10 cellular contexts compared by ENCODE assay signal in genomic region chr3:58388550-58389061, GRCh38. TPM values are rescaled to one million over a fixed set of nuclear protein-coding genes. Genes with fewer than 3 reads are reported as not detected.
A peak's percentile ranks its signal among the peaks of the same experiment; 100 is the strongest.
DNase-seq lines count a peak whose midpoint lies in the region; ATAC-seq and TF ChIP-seq lines count a peak whose summit lies in the region.
"Had no signal": no experiment of that assay in that cellular context is flagged by ENCODE, and none has a peak within 500 bp of the region (broad histone marks: within the 10 kb centered on the region; RNA-seq: fewer than 3 reads in every experiment).

No MANE protein-coding gene starts in this region.

- H3K9me3 ChIP-seq in Karpas-422 (ENCODE audit: low read length): no peaks in the 10 kb centered on the region

- intact Hi-C loops in Calu3 (cut with micrococcal nuclease; ENCODE audit: unreplicated experiment): no loop called here

- H3K27me3 ChIP-seq in Karpas-422 (ENCODE audit: low read length): no peaks in the 10 kb centered on the region

- no peak for ATAC-seq in stimulated activated memory B cell treated with anti-CD40 and anti-IgM and Interleukin-4, amounts not matched to agents 10 μg/mL and 1 μg/mL and 100 μg/mL, for 72 hours
- no peak for ATAC-seq in HG03378 (IDR thresholded peaks at IDR 0.05; ENCODE audit: unreplicated experiment)
- no peak for ATAC-seq in GM18517 (IDR thresholded peaks at IDR 0.05; ENCODE audit: unreplicated experiment)

- H3K4me1 ChIP-seq in Karpas-422 (ENCODE audit: low read length): peaks cover 84% of the 10 kb centered on the region

- BruUV-seq in Calu3 (replicated peaks; lab: Mats Ljungman, UMichigan): no TSS peak

- H3K79me2 ChIP-seq in Karpas-422 (ENCODE audit: low read length): peaks cover 87% of the 10 kb centered on the region

- no peak overlapping the region for H3K4me3 Mint-ChIP-seq in stimulated activated memory B cell treated with anti-CD40 and anti-IgM and Interleukin-4, amounts not matched to agents 10 μg/mL and 1 μg/mL and 100 μg/mL, for 72 hours
- H3K4me3 Mint-ChIP-seq in Calu3 (ENCODE audit: low read depth, unreplicated experiment): no peak overlapping the region
- H3K4me3 Mint-ChIP-seq: activated naive CD8-positive, alpha-beta T cell had no signal

- no peak overlapping the region for H2AFZ ChIP-seq in Karpas-422 (ENCODE audit: low read length)

- peak overlapping the region; percentile 44 for H3K27ac Mint-ChIP-seq in stimulated activated memory B cell treated with anti-CD40 and anti-IgM and Interleukin-4, amounts not matched to agents 10 μg/mL and 1 μg/mL and 100 μg/mL, for 72 hours
- no peak overlapping the region for H3K27ac Mint-ChIP-seq in Calu3 (ENCODE audit: unreplicated experiment)

- H3K4me2 ChIP-seq in Karpas-422 (ENCODE audit: low read depth, low read length, poor library complexity, severe bottlenecking): peak overlapping the region; percentile 56

- in situ Hi-C loops in astrocyte of the spinal cord (cut with HindIII; ENCODE audit: low sequenced_read_pairs): no loop called here
- in situ Hi-C loops in ACHN (cut with HindIII; ENCODE audit: low pct_ligation_motif_present, low pct_unique_long_range_greater_than_20kb, low sequenced_read_pairs): no loop called here

- no peaks in the 10 kb centered on the region for H3K9me2 ChIP-seq in Karpas-422 (replicated peaks; ENCODE audit: insufficient read depth, low read length)

- peaks cover 26% of the 10 kb centered on the region for H3K4me1 Mint-ChIP-seq in stimulated activated memory B cell treated with anti-CD40 and anti-IgM and Interleukin-4, amounts not matched to agents 10 μg/mL and 1 μg/mL and 100 μg/mL, for 72 hours
- no peaks in the 10 kb centered on the region for H3K4me1 Mint-ChIP-seq in Calu3 (ENCODE audit: low read depth, unreplicated experiment)

- DNase-seq in Karpas-422 (no peak), astrocyte of the spinal cord (ENCODE audit: low read depth, low spot score) (peak; percentile 43), kidney tubule cell (ENCODE audit: low spot score) (peak; percentile 25), ACHN (no peak), Calu3 (no peak)
- DNase-seq: mammary epithelial cell had no signal

- H3K36me3 Mint-ChIP-seq in stimulated activated memory B cell treated with anti-CD40 and anti-IgM and Interleukin-4, amounts not matched to agents 10 μg/mL and 1 μg/mL and 100 μg/mL, for 72 hours: peaks cover 36% of the 10 kb centered on the region
- no peaks in the 10 kb centered on the region for H3K36me3 Mint-ChIP-seq in Calu3 (ENCODE audit: insufficient read depth, unreplicated experiment)

- peaks cover 44% of the 10 kb centered on the region for H3K36me3 ChIP-seq in Karpas-422 (ENCODE audit: insufficient read depth, low read length)

- H3K27me3 Mint-ChIP-seq in stimulated activated memory B cell treated with anti-CD40 and anti-IgM and Interleukin-4, amounts not matched to agents 10 μg/mL and 1 μg/mL and 100 μg/mL, for 72 hours: no peaks in the 10 kb centered on the region
- no peaks in the 10 kb centered on the region for H3K27me3 Mint-ChIP-seq in Calu3 (ENCODE audit: unreplicated experiment)
- H3K27me3 Mint-ChIP-seq: activated naive CD8-positive, alpha-beta T cell had no signal

- H3K4me3 ChIP-seq in Karpas-422 (ENCODE audit: low read length): peak overlapping the region; percentile 26; the same call in 1 of the 2 replicates
- H3K4me3 ChIP-seq in astrocyte of the spinal cord (ENCODE audit: low read depth, low read length): no peak overlapping the region

- TF ChIP-seq CTCF in astrocyte of the spinal cord (IDR thresholded peaks at IDR 0.05; ENCODE audit: low read depth, low read length) (no peak), Calu3 (IDR thresholded peaks at IDR 0.05; ENCODE audit: unreplicated experiment) (no peak)

- H3K9ac ChIP-seq in Karpas-422 (ENCODE audit: low read length): peak overlapping the region; percentile 42; the same call in 1 of the 2 replicates

- CTCF ChIA-PET in Calu3 (lab: Charles Lee): no interaction called here

- H4K20me1 ChIP-seq in Karpas-422 (ENCODE audit: insufficient read depth, low read depth, low read length): peaks cover 24% of the 10 kb centered on the region

- H3K9me3 Mint-ChIP-seq in stimulated activated memory B cell treated with anti-CD40 and anti-IgM and Interleukin-4, amounts not matched to agents 10 μg/mL and 1 μg/mL and 100 μg/mL, for 72 hours: no peaks in the 10 kb centered on the region
- no peaks in the 10 kb centered on the region for H3K9me3 Mint-ChIP-seq in Calu3 (ENCODE audit: low read depth, unreplicated experiment)

- peak overlapping the region; percentile 95 for H3K27ac ChIP-seq in Karpas-422 (ENCODE audit: low read length)

RNA-seq across cellular contexts. Expression of gene PDHB, which starts 45.0 kb away (rescaled TPM):
- 61.6 and 130 TPM in 2 replicates for total RNA-seq in Karpas-422 (2014; rRNA removed; shearing (Covaris generic); ENCODE audit: low replicate concordance)
- 45.4 and 47.6 TPM in 2 replicates for total RNA-seq in Calu3 (2022)

RNA-seq across cellular contexts. Expression of gene PXK, which starts 55.9 kb away (rescaled TPM):
- 222 and 353 TPM in 2 replicates for total RNA-seq in Karpas-422 (2014; rRNA removed; shearing (Covaris generic); ENCODE audit: low replicate concordance)
- total RNA-seq in Calu3 (2022): 8.6 and 10.8 TPM in 2 replicates

Comparison
In these comparisons a context has a peak if more than half of its experiments do, and no peak if none do; other contexts are left out.
1. DNase-seq: peak in astrocyte of the spinal cord (single experiment) and kidney tubule cell (single experiment); none in Karpas-422 (single experiment), ACHN (single experiment) and Calu3 (single experiment).
2. RNA of gene PXK, which starts 55.9 kb away (total RNA-seq): 222 to 353 TPM in Karpas-422; 8.6 to 10.8 TPM in Calu3; every median in the first group is over 10 times any median in the second.